Comparison of ENCODE assay signal across 16 cellular contexts in genomic region chr12:49810159-49810459, GRCh38. TPM values are rescaled to one million over a fixed set of nuclear protein-coding genes. Genes with fewer than 3 reads are reported as not detected.
DNase-seq lines count a peak whose midpoint lies in the region; ATAC-seq and TF ChIP-seq lines count a peak whose summit lies in the region.
"Had no signal": no experiment of that assay in that cellular context is flagged by ENCODE, and none has a peak within 500 bp of the region (broad histone marks: within the 10 kb centered on the region; RNA-seq: fewer than 3 reads in every experiment).

No MANE protein-coding gene starts in this region.

- H3K4me3 Mint-ChIP-seq in nephron progenitor cell = peak overlapping the region; percentile 26
- H3K4me3 Mint-ChIP-seq: activated T-helper 17 cell treated with anti-CD3 and anti-CD28 coated beads, Interleukin-2, amount 50 U/mL, for 72 hours; CD14-positive monocyte had no signal

- H3K36me3 Mint-ChIP-seq in nephron progenitor cell (ENCODE audit: low read depth) = peaks cover 30% of the 10 kb centered on the region

- H3K27me3 ChIP-seq in SJSA1 (replicated peaks) (no peaks in the 10 kb centered on the region), cardiac muscle cell (no peaks in the 10 kb centered on the region), tibial nerve (no peaks in the 10 kb centered on the region)
- H3K27me3 ChIP-seq: foreskin keratinocyte had no signal

- H3K4me3 ChIP-seq in SJSA1 (no peak overlapping the region), cardiac muscle cell (no peak overlapping the region), tibial nerve (peak overlapping the region in 1 of 4 donors; percentile 34)

- H3K36me3 ChIP-seq in SJSA1 (peaks cover 74% of the 10 kb centered on the region), cardiac muscle cell (no peaks in the 10 kb centered on the region), tibial nerve (peaks cover 0 to 14% (median 0%) of the 10 kb centered on the region in 3 donors)

- no peak for ATAC-seq in GM18861 (IDR thresholded peaks at IDR 0.05; ENCODE audit: unreplicated experiment)
- ATAC-seq: activated T-helper 17 cell treated with anti-CD3 and anti-CD28 coated beads, Interleukin-2, amount 50 U/mL, for 72 hours; foreskin keratinocyte had no signal

- TF ChIP-seq CTCF in cardiac muscle cell (IDR thresholded peaks at IDR 0.05; ENCODE audit: low read depth, low read length) = no peak
- no peak for TF ChIP-seq CTCF in nephron progenitor cell (IDR thresholded peaks at IDR 0.05)
- no peak for TF ChIP-seq CTCF in tibial nerve (IDR thresholded peaks at IDR 0.05)

- TF ChIP-seq POLR2A in tibial nerve (IDR thresholded peaks at IDR 0.05) = no peak

- peaks cover 66% of the 10 kb centered on the region for H3K4me1 Mint-ChIP-seq in nephron progenitor cell

- DNase-seq in SJSA1 (ENCODE audit: low read depth in 1 of 2, low spot score in 2 of 2) (no peak), cardiac muscle cell (ENCODE audit: low read depth in 1 of 2, low spot score in 1 of 2) (no peak), nephron progenitor cell (no peak), tibial nerve (ENCODE audit: low spot score in 2 of 2) (no peak), AG08395 (ENCODE audit: low spot score) (no peak), hepatic stellate cell (ENCODE audit: low spot score) (no peak)
- DNase-seq in stimulated activated CD4-positive, alpha-beta T cell treated with anti-CD3 and anti-CD28 coated beads, Interleukin-15, amount 100 ng/mL, for 24 hours = no peak
- DNase-seq: activated CD4-positive, alpha-beta T cell treated with anti-CD3 and anti-CD28 coated beads, Interleukin-2, amount 50 U/mL, for 48 hours; foreskin keratinocyte; GOT3; Karpas-422; NCI-H1694; NCI-H69 had no signal

- H3K27ac ChIP-seq in SJSA1 (peak overlapping the region; percentile 58), cardiac muscle cell (peak overlapping the region; percentile 84), tibial nerve (peak overlapping the region; percentile 79 to 96 (median 88))
- H3K27ac ChIP-seq: foreskin keratinocyte had no signal

- TF ChIP-seq EP300 in tibial nerve (IDR thresholded peaks at IDR 0.05) = no peak

- H3K4me1 ChIP-seq in SJSA1 (replicated peaks) (peaks cover 63% of the 10 kb centered on the region), cardiac muscle cell (ENCODE audit: low read depth) (peaks cover 31% of the 10 kb centered on the region), tibial nerve (peaks cover 0 to 69% (median 48%) of the 10 kb centered on the region in 4 donors)
- H3K4me1 ChIP-seq: foreskin keratinocyte had no signal

- H3K27me3 Mint-ChIP-seq in nephron progenitor cell (ENCODE audit: low read depth, poor library complexity) = peaks cover 6% of the 10 kb centered on the region
- H3K27me3 Mint-ChIP-seq: activated T-helper 17 cell treated with anti-CD3 and anti-CD28 coated beads, Interleukin-2, amount 50 U/mL, for 72 hours had no signal

- H3K9me3 ChIP-seq in SJSA1 (replicated peaks) (no peaks in the 10 kb centered on the region), cardiac muscle cell (ENCODE audit: low read depth) (no peaks in the 10 kb centered on the region), tibial nerve (no peaks in the 10 kb centered on the region)

- 18 to 23% methylated on average over 7 to 9 of the region's 9 CpGs for WGBS in tibial nerve, 2 donors

- no peaks in the 10 kb centered on the region for H3K9me3 Mint-ChIP-seq in nephron progenitor cell
- H3K9me3 Mint-ChIP-seq: activated T-helper 17 cell treated with anti-CD3 and anti-CD28 coated beads, Interleukin-2, amount 50 U/mL, for 72 hours; CD14-positive monocyte had no signal

- H3K27ac Mint-ChIP-seq in nephron progenitor cell = peak overlapping the region; percentile 96

RNA-seq across cellular contexts. Expression of gene NCKAP5L, which starts 18.1 kb away (rescaled TPM):
- total RNA-seq in SJSA1 (2014; rRNA removed; shearing (Covaris generic)) = 35.7 and 43.5 TPM in 2 replicates
- total RNA-seq in cardiac muscle cell (47.2 and 61.1 TPM in 2 replicates), tibial nerve (10 to 100 TPM; 36.1 to 70.2 (median 44.7) TPM)
- 32.0 and 38.5 TPM in 2 replicates for polyA plus RNA-seq in cardiac muscle cell

RNA-seq across cellular contexts. Expression of gene BCDIN3D, which starts 32.8 kb away (rescaled TPM):
- 0.60 and 4.3 TPM in 2 replicates for total RNA-seq in SJSA1 (2014; rRNA removed; shearing (Covaris generic))
- total RNA-seq in cardiac muscle cell (5.9 and 7.1 TPM in 2 replicates), tibial nerve (1 to 10 TPM; 1.2 to 4.2 (median 2.5) TPM)
- 6.4 and 8.9 TPM in 2 replicates for polyA plus RNA-seq in cardiac muscle cell
